11 cellular contexts compared by ENCODE assay signal in genomic region chr19:18319591-18320135, GRCh38. TPM values are rescaled to one million over a fixed set of nuclear protein-coding genes. Genes with fewer than 3 reads are reported as not detected.
A peak's percentile ranks its signal among the peaks of the same experiment; 100 is the strongest.
DNase-seq lines count a peak whose midpoint lies in the region; ATAC-seq, FAIRE-seq and TF ChIP-seq lines count a peak whose summit lies in the region.
"Had no signal": no experiment of that assay in that cellular context is flagged by ENCODE, and none has a peak within 500 bp of the region (broad histone marks: within the 10 kb centered on the region; RNA-seq: fewer than 3 reads in every experiment).

No MANE protein-coding gene starts in this region.

- H3K27me3 ChIP-seq in left ventricle myocardium inferior (ENCODE audit: low read depth) (no peaks in the 10 kb centered on the region), heart left ventricle (no peaks in the 10 kb centered on the region)
- H3K27me3 ChIP-seq: SJCRH30 had no signal

- H3K9me3 Mint-ChIP-seq in activated naive CD8-positive, alpha-beta T cell treated with anti-CD3 and anti-CD28 coated beads, Interleukin-2, amount 10 ng/mL, durations not matched to agents 7 days and 5 days: no peaks in the 10 kb centered on the region
- no peaks in the 10 kb centered on the region for H3K9me3 Mint-ChIP-seq in naive B cell

- H3K9me3 ChIP-seq in left ventricle myocardium inferior (replicated peaks) (no peaks in the 10 kb centered on the region), heart left ventricle (no peaks in the 10 kb centered on the region)
- H3K9me3 ChIP-seq: SJCRH30 had no signal

- in situ Hi-C loops in KBM-7 (cut with MboI; ENCODE audit: low pct_unique_long_range_greater_than_20kb, low sequenced_read_pairs): no loop called here

- no peak for ATAC-seq in heart left ventricle
- ATAC-seq in activated naive CD8-positive, alpha-beta T cell treated with anti-CD3 and anti-CD28 coated beads, Interleukin-2, amount 10 ng/mL, durations not matched to agents 7 days and 5 days (ENCODE audit: low read depth): no peak
- ATAC-seq in naive B cell (ENCODE audit: low read depth in 2 of 2): no peak
- no peak for ATAC-seq in GM21390 (IDR thresholded peaks at IDR 0.05; ENCODE audit: unreplicated experiment)

- no peak overlapping the region for H3K4me3 ChIP-seq in left ventricle myocardium inferior
- H3K4me3 ChIP-seq in heart left ventricle: no peak overlapping the region
- H3K4me3 ChIP-seq: SJCRH30 had no signal

- peak overlapping the region; percentile 96 for H3K27ac ChIP-seq in left ventricle myocardium inferior (replicated peaks)
- H3K27ac ChIP-seq in heart left ventricle: peak overlapping the region in 4 of 12 donors; percentile 80 to 96 (median 84)
- H3K27ac ChIP-seq: SJCRH30 had no signal

- H3K36me3 ChIP-seq in left ventricle myocardium inferior (peaks cover under 1% of the 10 kb centered on the region), heart left ventricle (peaks cover 0 to 9% (median 0%) of the 10 kb centered on the region in 9 donors)

- TF ChIP-seq CTCF in left ventricle myocardium inferior (IDR thresholded peaks at IDR 0.05; ENCODE audit: borderline replicate concordance): no peak
- TF ChIP-seq CTCF in heart left ventricle (IDR thresholded peaks at IDR 0.05): no peak
- no peak for TF ChIP-seq CTCF in D721Med (IDR thresholded peaks at IDR 0.05; ENCODE audit: insufficient read depth, missing control alignments)

- POLR2A ChIA-PET in activated naive CD8-positive, alpha-beta T cell treated with anti-CD3 and anti-CD28 coated beads, Interleukin-2, amount 10 ng/mL, durations not matched to agents 7 days and 5 days (lab: Charles Lee): interaction anchor here (0.6 to 17.4 kb wide), 7 partner anchors 10 to 1348 kb away, joined by 3 to 1033 read pairs (median 67); partner anchors contain the start of genes IQCN and JUND

- peaks cover 69% of the 10 kb centered on the region for H3K4me1 ChIP-seq in left ventricle myocardium inferior
- peaks cover 2 to 66% (median 48%) of the 10 kb centered on the region in 12 donors for H3K4me1 ChIP-seq in heart left ventricle

- peak overlapping the region; percentile 89 for H3K27ac Mint-ChIP-seq in activated naive CD8-positive, alpha-beta T cell treated with anti-CD3 and anti-CD28 coated beads, Interleukin-2, amount 10 ng/mL, durations not matched to agents 7 days and 5 days
- peak overlapping the region in 5 of 6 donors; percentile 13 to 94 (median 58) for H3K27ac Mint-ChIP-seq in naive B cell

- no peak for TF ChIP-seq POLR2A in heart left ventricle (IDR thresholded peaks at IDR 0.05)

- intact Hi-C loops in left ventricle myocardium inferior (cut with micrococcal nuclease) (no loop called here), heart left ventricle (cut with DNase I) (loop anchor here in 5 of 10 donors (5.0 to 10.0 kb wide), 3 partner anchors 112 to 125 kb away; partner anchors contain the start of genes RAB3A (in 2 of the 5) and MPV17L2 (in 1 of the 5))

- WGBS in heart left ventricle, 4 donors: 79 to 88% (median 85%) methylated on average over 7 of the region's 7 CpGs

- peaks cover 35% of the 10 kb centered on the region for H3K36me3 Mint-ChIP-seq in activated naive CD8-positive, alpha-beta T cell treated with anti-CD3 and anti-CD28 coated beads, Interleukin-2, amount 10 ng/mL, durations not matched to agents 7 days and 5 days
- no peaks in the 10 kb centered on the region for H3K36me3 Mint-ChIP-seq in naive B cell

- H3K4me1 Mint-ChIP-seq in activated naive CD8-positive, alpha-beta T cell treated with anti-CD3 and anti-CD28 coated beads, Interleukin-2, amount 10 ng/mL, durations not matched to agents 7 days and 5 days: peaks cover 57% of the 10 kb centered on the region
- peaks cover 32 to 72% (median 54%) of the 10 kb centered on the region in 3 donors for H3K4me1 Mint-ChIP-seq in naive B cell

- peak overlapping the region; percentile 94 for H3K4me3 Mint-ChIP-seq in activated naive CD8-positive, alpha-beta T cell treated with anti-CD3 and anti-CD28 coated beads, Interleukin-2, amount 10 ng/mL, durations not matched to agents 7 days and 5 days
- peak overlapping the region in 5 of 8 donors; percentile 32 to 64 (median 46) for H3K4me3 Mint-ChIP-seq in naive B cell

- H3K27me3 Mint-ChIP-seq in activated naive CD8-positive, alpha-beta T cell treated with anti-CD3 and anti-CD28 coated beads, Interleukin-2, amount 10 ng/mL, durations not matched to agents 7 days and 5 days: no peaks in the 10 kb centered on the region
- no peaks in the 10 kb centered on the region for H3K27me3 Mint-ChIP-seq in naive B cell

- DNase-seq in left ventricle myocardium inferior (no peak), heart left ventricle (no peak), naive B cell (no peak), KBM-7 (no peak), D721Med (ENCODE audit: insufficient read length, low spot score) (no peak), iPS-NIHi7 (ENCODE audit: extremely low spot score) (no peak)
- no peak for DNase-seq in activated naive CD8-positive, alpha-beta T cell treated with anti-CD3 and anti-CD28 coated beads, Interleukin-2, amount 10 ng/mL, durations not matched to agents 7 days and 5 days
- DNase-seq: Karpas-422, NCI-H446, SJCRH30 had no signal

- no peak for FAIRE-seq in D721Med (lab: Jason Lieb, UNC)

RNA-seq across cellular contexts. Expression of gene LSM4, which starts 3.2 kb away (rescaled TPM):
- 94.8 TPM for total RNA-seq in left ventricle myocardium inferior
- total RNA-seq in heart left ventricle: 100 to 1,000 TPM in 5 of 9 donors, 10 to 100 TPM in 4; 65.8 to 167 (median 101) TPM
- polyA plus RNA-seq in heart left ventricle: 100 to 1,000 TPM; 127 to 171 TPM
- total RNA-seq in activated naive CD8-positive, alpha-beta T cell treated with anti-CD3 and anti-CD28 coated beads, Interleukin-2, amount 10 ng/mL, durations not matched to agents 7 days and 5 days: 100 to 1,000 TPM; 151 to 157 TPM
- 100 to 1,000 TPM; 111 to 157 (median 123) TPM for polyA plus RNA-seq in naive B cell (ENCODE audit: low read depth in 6 of 6)

RNA-seq across cellular contexts. Expression of gene PGPEP1, which starts 20.7 kb away (rescaled TPM):
- total RNA-seq in left ventricle myocardium inferior (38.8 TPM), heart left ventricle (10 to 100 TPM; 22.5 to 58.6 (median 44.6) TPM)
- polyA plus RNA-seq in heart left ventricle (10 to 100 TPM; 26.7 to 31.8 TPM), naive B cell (ENCODE audit: low read depth in 6 of 6) (10 to 100 TPM in 2 of 6 donors, 1 to 10 TPM in 4; 4.0 to 11.8 (median 8.0) TPM)
- total RNA-seq in activated naive CD8-positive, alpha-beta T cell treated with anti-CD3 and anti-CD28 coated beads, Interleukin-2, amount 10 ng/mL, durations not matched to agents 7 days and 5 days: 10 to 100 TPM; 41.3 to 45.7 TPM

RNA-seq across cellular contexts. Expression of gene JUND, which starts 38.2 kb away (rescaled TPM):
- total RNA-seq in left ventricle myocardium inferior (107 TPM), heart left ventricle (100 to 1,000 TPM in 7 of 9 donors, 10 to 100 TPM in 2; 80.2 to 352 (median 137) TPM)
- polyA plus RNA-seq in heart left ventricle (100 to 1,000 TPM; 114 to 236 TPM), naive B cell (ENCODE audit: low read depth in 6 of 6) (100 to 1,000 TPM in 4 of 6 donors, 10 to 100 TPM in 2; 46.5 to 325 (median 154) TPM)
- 100 to 1,000 TPM; 366 to 394 TPM for total RNA-seq in activated naive CD8-positive, alpha-beta T cell treated with anti-CD3 and anti-CD28 coated beads, Interleukin-2, amount 10 ng/mL, durations not matched to agents 7 days and 5 days

RNA-seq across cellular contexts. Expression of gene IQCN, which starts 45.4 kb away (rescaled TPM):
- total RNA-seq in left ventricle myocardium inferior (0.49 TPM), heart left ventricle (1 to 10 TPM in 4 of 9 donors, under 1 TPM in 5; 0.24 to 2.4 (median 0.75) TPM)
- polyA plus RNA-seq in heart left ventricle (1 to 10 TPM in 1 of 2 donors, under 1 TPM in 1; 0.28 to 2.8 TPM), naive B cell (ENCODE audit: low read depth in 6 of 6) (1 to 10 TPM in 3 of 6 donors, under 1 TPM in 2, not detected in 1; 0.69 to 1.9 (median 1.1) TPM)
- total RNA-seq in activated naive CD8-positive, alpha-beta T cell treated with anti-CD3 and anti-CD28 coated beads, Interleukin-2, amount 10 ng/mL, durations not matched to agents 7 days and 5 days: 1 to 10 TPM; 5.0 to 5.2 TPM
